11 cellular contexts compared by ENCODE assay signal in the genomic region with DNA sequence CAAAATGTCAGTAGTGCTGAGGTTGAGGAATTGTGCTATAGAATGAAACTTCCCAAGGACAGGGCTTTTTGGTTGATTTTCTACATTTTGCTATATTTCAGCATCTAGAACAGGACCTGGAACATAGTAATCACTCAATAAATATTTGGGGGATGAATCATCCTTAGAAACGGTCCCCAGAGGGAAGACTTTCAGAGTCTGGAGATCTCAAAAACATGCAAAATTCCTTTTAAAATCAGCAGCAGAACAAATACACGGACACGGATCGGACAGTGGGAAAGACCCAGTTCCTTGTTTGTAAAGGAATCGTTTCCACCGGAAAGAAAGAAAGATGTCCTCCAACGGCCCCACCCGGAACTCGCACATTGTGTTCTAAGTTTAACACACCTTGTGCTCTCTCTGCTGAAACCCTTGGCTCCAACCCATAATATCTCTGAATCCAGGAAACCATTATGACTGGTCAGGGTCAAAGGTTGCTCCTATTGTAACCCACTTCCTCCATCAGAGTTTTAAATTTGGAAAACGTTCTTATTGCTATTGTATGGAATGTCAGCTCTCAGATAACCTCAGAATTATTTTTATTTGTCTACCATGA.
A peak's percentile ranks its signal among the peaks of the same experiment; 100 is the strongest.
DNase-seq lines count a peak whose midpoint lies in the region; ATAC-seq and TF ChIP-seq lines count a peak whose summit lies in the region.
"Had no signal": no experiment of that assay in that cellular context is flagged by ENCODE, and none has a peak within 500 bp of the region (broad histone marks: within the 10 kb centered on the region; RNA-seq: fewer than 3 reads in every experiment).

No MANE protein-coding gene starts in this region.

- in situ Hi-C loops in ACHN (cut with HindIII; ENCODE audit: low pct_ligation_motif_present, low pct_unique_long_range_greater_than_20kb, low sequenced_read_pairs): no loop called here

- H3K9me3 Mint-ChIP-seq in activated naive CD4-positive, alpha-beta T cell treated with anti-CD3 and anti-CD28 coated beads, Interleukin-2, amount 50 U/mL, for 72 hours: no peaks in the 10 kb centered on the region

- H3K4me1 ChIP-seq in upper lobe of right lung: peaks cover 9% of the 10 kb centered on the region

- ATAC-seq in upper lobe of right lung: peak; percentile 67
- ATAC-seq in activated naive CD4-positive, alpha-beta T cell treated with anti-CD3 and anti-CD28 coated beads, Interleukin-2, amount 50 U/mL, for 72 hours: no peak

- H3K4me3 ChIP-seq in coronary artery (peak overlapping the region; percentile 12), upper lobe of right lung (no peak overlapping the region)

- no peaks in the 10 kb centered on the region for H3K9me3 ChIP-seq in upper lobe of right lung

- intact Hi-C loops in upper lobe of right lung (cut with DNase I): no loop called here

- DNase-seq in HT1080 (ENCODE audit: low read depth) (peak; percentile 63), coronary artery (ENCODE audit: low spot score) (no peak), islet precursor cell (peak; percentile 44), upper lobe of right lung (no peak), GDM1 (lab: John Stamatoyannopoulos, UW) (no peak), ACHN (no peak)
- DNase-seq in activated naive CD4-positive, alpha-beta T cell treated with anti-CD3 and anti-CD28 coated beads, Interleukin-2, amount 50 U/mL, for 72 hours (ENCODE audit: low spot score in 2 of 2): no peak
- DNase-seq: Kasumi-1, NCI-H2171 treated with DMSO at 0.1 percent for 48 hours, T-helper 2 cell had no signal

- H3K27ac Mint-ChIP-seq in activated naive CD4-positive, alpha-beta T cell treated with anti-CD3 and anti-CD28 coated beads, Interleukin-2, amount 50 U/mL, for 72 hours: no peak overlapping the region
- H3K27ac Mint-ChIP-seq: activated naive CD8-positive, alpha-beta T cell had no signal

- H3K27ac ChIP-seq in coronary artery (peak overlapping the region; percentile 17 to 46), upper lobe of right lung (peak overlapping the region; percentile 58)

- no peaks in the 10 kb centered on the region for H3K27me3 ChIP-seq in upper lobe of right lung

- H3K36me3 ChIP-seq in upper lobe of right lung: no peaks in the 10 kb centered on the region

- TF ChIP-seq CTCF in coronary artery (IDR thresholded peaks at IDR 0.05) (no peak), upper lobe of right lung (IDR thresholded peaks at IDR 0.05) (no peak)

- H3K36me3 Mint-ChIP-seq in activated naive CD4-positive, alpha-beta T cell treated with anti-CD3 and anti-CD28 coated beads, Interleukin-2, amount 50 U/mL, for 72 hours: no peaks in the 10 kb centered on the region
- H3K36me3 Mint-ChIP-seq: activated naive CD8-positive, alpha-beta T cell had no signal

Comparison
In these comparisons a context has a peak if more than half of its experiments do, and no peak if none do; other contexts are left out.
1. DNase-seq: peak in HT1080 (single experiment) and islet precursor cell (single experiment); none in coronary artery (single experiment), upper lobe of right lung (single experiment), GDM1 (single experiment), activated naive CD4-positive, alpha-beta T cell treated with anti-CD3 and anti-CD28 coated beads, Interleukin-2, amount 50 U/mL, for 72 hours (0 of 2) and ACHN (single experiment).